ENCODE assay signal across 9 cellular contexts in the genomic region with DNA sequence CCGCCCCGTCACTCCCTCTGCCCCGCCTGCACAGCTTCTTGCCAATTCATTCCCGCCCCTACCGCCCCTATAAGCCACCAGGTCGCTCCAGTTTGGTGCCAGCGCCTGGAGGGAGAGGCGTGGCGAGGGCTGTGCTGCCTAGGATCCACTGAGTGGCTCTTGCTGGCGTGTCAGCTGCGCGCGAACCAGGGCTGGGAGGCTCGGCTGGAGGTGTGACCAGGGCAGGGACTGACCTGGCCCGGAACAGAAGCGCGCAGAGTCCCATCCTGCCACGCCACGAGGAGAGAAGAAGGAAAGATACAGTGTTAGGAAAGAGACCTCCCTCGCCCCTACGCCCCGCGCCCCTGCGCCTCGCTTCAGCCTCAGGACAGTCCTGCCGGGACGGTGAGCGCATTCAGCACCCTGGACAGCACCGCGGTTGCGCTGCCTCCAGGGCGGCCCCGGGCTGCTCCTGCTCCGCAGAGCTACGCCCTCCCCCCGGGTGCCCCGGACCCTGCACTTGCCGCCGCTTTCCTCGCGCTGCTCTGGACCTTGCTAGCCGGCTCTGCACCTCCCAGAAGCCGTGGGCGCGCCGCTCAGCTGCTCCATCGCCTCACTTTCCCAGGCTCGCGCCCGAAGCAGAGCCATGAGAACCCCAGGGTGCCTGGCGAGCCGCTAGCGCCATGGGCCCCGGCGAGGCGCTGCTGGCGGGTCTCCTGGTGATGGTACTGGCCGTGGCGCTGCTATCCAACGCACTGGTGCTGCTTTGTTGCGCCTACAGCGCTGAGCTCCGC. TPM values are rescaled to one million over a fixed set of nuclear protein-coding genes. Genes with fewer than 3 reads are reported as not detected.
DNase-seq lines count a peak whose midpoint lies in the region; ATAC-seq and TF ChIP-seq lines count a peak whose summit lies in the region.
"Had no signal": no experiment of that assay in that cellular context is flagged by ENCODE, and none has a peak within 500 bp of the region (broad histone marks: within the 10 kb centered on the region; RNA-seq: fewer than 3 reads in every experiment).

A gene with protein sequence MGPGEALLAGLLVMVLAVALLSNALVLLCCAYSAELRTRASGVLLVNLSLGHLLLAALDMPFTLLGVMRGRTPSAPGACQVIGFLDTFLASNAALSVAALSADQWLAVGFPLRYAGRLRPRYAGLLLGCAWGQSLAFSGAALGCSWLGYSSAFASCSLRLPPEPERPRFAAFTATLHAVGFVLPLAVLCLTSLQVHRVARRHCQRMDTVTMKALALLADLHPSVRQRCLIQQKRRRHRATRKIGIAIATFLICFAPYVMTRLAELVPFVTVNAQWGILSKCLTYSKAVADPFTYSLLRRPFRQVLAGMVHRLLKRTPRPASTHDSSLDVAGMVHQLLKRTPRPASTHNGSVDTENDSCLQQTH (plus strand): TSS at position 72 of the 773 bp plus-strand sequence. CDS start 591 bp downstream, at position 663.

- no peaks in the 10 kb centered on the region for H3K36me3 Mint-ChIP-seq in MCF 10A (ENCODE audit: insufficient read depth, unreplicated experiment)
- H3K36me3 Mint-ChIP-seq in activated T-helper 17 cell treated with anti-CD3 and anti-CD28 coated beads, Interleukin-2, amount 50 U/mL, for 72 hours (ENCODE audit: low read depth): no peaks in the 10 kb centered on the region

- no peaks in the 10 kb centered on the region for H3K9me3 Mint-ChIP-seq in MCF 10A (ENCODE audit: unreplicated experiment)
- no peaks in the 10 kb centered on the region for H3K9me3 Mint-ChIP-seq in activated T-helper 17 cell treated with anti-CD3 and anti-CD28 coated beads, Interleukin-2, amount 50 U/mL, for 72 hours

- DNase-seq in T47D (ENCODE audit: low read depth in 1 of 2, low spot score in 1 of 2): peak; percentile 63 to 89
- no peak for DNase-seq in MCF 10A (ENCODE audit: unreplicated experiment)
- peak; percentile 33 to 61 for DNase-seq in stimulated activated CD4-positive, alpha-beta T cell treated with anti-CD3 and anti-CD28 coated beads, Interleukin-2, amount 100 ng/mL, for 24 hours
- no peak for DNase-seq in Ammon's horn (ENCODE audit: low spot score)

- no TSS peak for BruUV-seq in MCF 10A (replicated peaks; lab: Mats Ljungman, UMichigan)

- TF ChIP-seq CTCF in MCF 10A (IDR thresholded peaks at IDR 0.05; ENCODE audit: unreplicated experiment): no peak

- POLR2A ChIA-PET in MCF 10A (lab: Yijun Ruan, JAX): no interaction called here

- peak; percentile 67 for ATAC-seq in activated T-helper 17 cell treated with anti-CD3 and anti-CD28 coated beads, Interleukin-2, amount 50 U/mL, for 72 hours (replicated peaks)
- ATAC-seq in GM18873 (IDR thresholded peaks at IDR 0.05; ENCODE audit: low FRiP score, unreplicated experiment) (no peak), HG03196 (IDR thresholded peaks at IDR 0.05; ENCODE audit: unreplicated experiment) (no peak)

- H3K27me3 Mint-ChIP-seq in MCF 10A (ENCODE audit: insufficient read depth, unreplicated experiment): peaks cover 57% of the 10 kb centered on the region
- peaks cover 26% of the 10 kb centered on the region for H3K27me3 Mint-ChIP-seq in activated T-helper 17 cell treated with anti-CD3 and anti-CD28 coated beads, Interleukin-2, amount 50 U/mL, for 72 hours

- H3K4me3 Mint-ChIP-seq in MCF 10A (ENCODE audit: unreplicated experiment): no peak within 1 kb of the TSS
- no peak within 1 kb of the TSS for H3K4me3 Mint-ChIP-seq in activated T-helper 17 cell treated with anti-CD3 and anti-CD28 coated beads, Interleukin-2, amount 50 U/mL, for 72 hours

- intact Hi-C loops in MCF 10A (cut with micrococcal nuclease): no loop called here

- no peaks in the 10 kb centered on the region for H3K4me1 Mint-ChIP-seq in MCF 10A (ENCODE audit: insufficient read depth, unreplicated experiment)
- no peaks in the 10 kb centered on the region for H3K4me1 Mint-ChIP-seq in activated T-helper 17 cell treated with anti-CD3 and anti-CD28 coated beads, Interleukin-2, amount 50 U/mL, for 72 hours

- peak within 1 kb of the TSS; percentile 30 for H3K4me3 ChIP-seq in iPS-11a (ENCODE audit: low read depth, low read length)

- in situ Hi-C loops in T47D (cut with HindIII; ENCODE audit: low pct_unique_long_range_greater_than_20kb, low sequenced_read_pairs): no loop called here

- CTCF ChIA-PET in MCF 10A (lab: Yijun Ruan, JAX): no interaction called here

- no peak within 1 kb of the TSS for H3K27ac Mint-ChIP-seq in MCF 10A (ENCODE audit: low read depth, unreplicated experiment)
- H3K27ac Mint-ChIP-seq in activated T-helper 17 cell treated with anti-CD3 and anti-CD28 coated beads, Interleukin-2, amount 50 U/mL, for 72 hours: no peak within 1 kb of the TSS

RNA-seq across cellular contexts. Expression of the gene that starts here (rescaled TPM):
- not detected in 2 replicates for total RNA-seq in MCF 10A (2022)
- not detected for total RNA-seq in activated T-helper 17 cell treated with anti-CD3 and anti-CD28 coated beads, Interleukin-2, amount 50 U/mL, for 72 hours
- total RNA-seq: T-helper 1 cell treated with Interleukin-12 subunit alpha and Interleukin-12 subunit beta and Interleukin-4 antibody, amounts not matched to agents 30 ng/mL and 1 ng/mL, for 36 hours had no signal

Comparison
In these comparisons a context has a peak if more than half of its experiments do, and no peak if none do; other contexts are left out.
1. DNase-seq: peak in T47D (2 of 2) and stimulated activated CD4-positive, alpha-beta T cell treated with anti-CD3 and anti-CD28 coated beads, Interleukin-2, amount 100 ng/mL, for 24 hours (2 of 2); none in MCF 10A (single experiment) and Ammon's horn (single experiment).
2. Peak in ATAC-seq in activated T-helper 17 cell treated with anti-CD3 and anti-CD28 coated beads, Interleukin-2, amount 50 U/mL, for 72 hours; RNA of the gene not detected or under 1 TPM.